Comparison of ENCODE assay signal across 26 cellular contexts in the genomic region with DNA sequence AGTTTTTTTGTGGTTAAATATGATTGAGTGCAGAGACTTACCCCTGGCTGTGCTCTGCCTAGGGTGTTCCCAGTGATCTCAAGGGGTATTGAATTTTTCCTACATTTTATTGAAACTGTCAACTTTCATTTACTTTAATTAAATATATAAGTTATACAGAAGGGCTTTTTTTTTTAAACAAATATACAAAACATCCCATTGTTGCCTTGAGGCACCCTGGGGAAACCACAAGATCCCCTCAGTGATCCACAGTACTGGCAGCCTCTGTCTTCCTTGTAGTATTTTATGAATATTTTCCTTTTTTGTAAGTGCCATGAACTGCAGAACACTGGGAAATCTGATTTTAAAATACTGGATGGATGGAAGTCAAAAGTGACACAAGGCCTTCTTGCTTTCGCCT.
"Had no signal": no experiment of that assay in that cellular context is flagged by ENCODE, and none has a peak within 500 bp of the region (broad histone marks: within the 10 kb centered on the region; RNA-seq: fewer than 3 reads in every experiment).

No MANE protein-coding gene starts in this region.

- H3K4me3 ChIP-seq: left ventricle myocardium inferior, ovary, prostate gland, tibial artery, uterus had no signal

- H3K36me3 ChIP-seq: left ventricle myocardium inferior, ovary, prostate gland, tibial artery, uterus had no signal

- H3K9me3 ChIP-seq: left ventricle myocardium inferior, ovary, prostate gland, tibial artery, uterus had no signal

- H3K4me1 ChIP-seq: prostate gland, tibial artery, uterus had no signal

- H3K27ac ChIP-seq: foreskin keratinocyte, left ventricle myocardium inferior, ovary, prostate gland, tibial artery, uterus had no signal

- H3K27me3 Mint-ChIP-seq: activated naive CD8-positive, alpha-beta T cell treated with anti-CD3 and anti-CD28 coated beads, Interleukin-2, amount 10 ng/mL, durations not matched to agents 7 days and 5 days; dendritic cell treated with granulocyte-macrophage colony-stimulating factor and Interleukin-4, amounts not matched to agents 40 ng/mL and 50 ng/mL, for 4 days; T-helper 17 cell had no signal

- DNase-seq: activated CD4-positive, alpha-beta T cell treated with anti-CD3 and anti-CD28 coated beads for 4 hours; activated CD4-positive, alpha-beta T cell treated with anti-CD3 and anti-CD28 coated beads, Interleukin-2, amount 50 U/mL, for 48 hours; activated CD4-positive, CD25-positive, alpha-beta regulatory T cell; activated CD8-positive, alpha-beta memory T cell treated with anti-CD3 and anti-CD28 coated beads, Interleukin-2, amount 50 U/mL, for 48 hours; activated naive CD4-positive, alpha-beta T cell; activated naive CD8-positive, alpha-beta T cell treated with anti-CD3 and anti-CD28 coated beads, Interleukin-2, amount 10 ng/mL, durations not matched to agents 7 days and 5 days; activated T-cell treated with anti-CD3 and anti-CD28 coated beads, Interleukin-2, amount 50 U/mL, for 4 hours; amygdala; effector CD8-positive, alpha-beta T cell; erythroblast; foreskin keratinocyte; glutamatergic neuron; hippocampal formation; kidney glomerular epithelial cell; left ventricle myocardium inferior; midbrain; natural killer cell; ovary; stimulated activated CD4-positive, alpha-beta T cell treated with anti-CD3 and anti-CD28 coated beads, Interleukin-4, amount 100 ng/mL, for 24 hours; stimulated activated naive CD8-positive, alpha-beta T cell treated with anti-CD3 and anti-CD28 coated beads, Interleukin-15, Interleukin-2, amounts not matched to agents 100 U/mL and 50 U/mL, for 24 hours; T-helper 17 cell; tibial artery; uterus had no signal

- ATAC-seq: activated T-cell treated with anti-CD3 and anti-CD28 coated beads, Interleukin-2, amount 50 U/mL, for 4 hours; foreskin keratinocyte; natural killer cell; stimulated activated naive CD8-positive, alpha-beta T cell treated with anti-CD3 and anti-CD28 coated beads, Interleukin-15, Interleukin-2, amounts not matched to agents 100 U/mL and 50 U/mL, for 24 hours; T-helper 17 cell had no signal

- H3K27me3 ChIP-seq: foreskin keratinocyte, ovary, tibial artery, uterus had no signal

- H3K36me3 Mint-ChIP-seq: activated naive CD8-positive, alpha-beta T cell treated with anti-CD3 and anti-CD28 coated beads, Interleukin-2, amount 10 ng/mL, durations not matched to agents 7 days and 5 days; natural killer cell had no signal

- H3K27ac Mint-ChIP-seq: activated naive CD8-positive, alpha-beta T cell treated with anti-CD3 and anti-CD28 coated beads, Interleukin-2, amount 10 ng/mL, durations not matched to agents 7 days and 5 days; activated T-helper 2 cell treated with anti-CD3 and anti-CD28 coated beads, Interferon-gamma antibody, Interleukin-2, Interleukin-4, amounts not matched to agents 10 μg/mL and 5 μg/mL and 100 μg/mL, durations not matched to agents 14 hours and 24 hours and 36 hours; dendritic cell treated with granulocyte-macrophage colony-stimulating factor and Interleukin-4, amounts not matched to agents 40 ng/mL and 50 ng/mL, for 4 days; natural killer cell; T-helper 17 cell had no signal

- H3K4me3 Mint-ChIP-seq: activated naive CD8-positive, alpha-beta T cell treated with anti-CD3 and anti-CD28 coated beads, Interleukin-2, amount 10 ng/mL, durations not matched to agents 7 days and 5 days; activated T-cell treated with anti-CD3 and anti-CD28 coated beads, Interleukin-2, amount 50 U/mL, for 4 hours; dendritic cell treated with granulocyte-macrophage colony-stimulating factor and Interleukin-4, amounts not matched to agents 40 ng/mL and 50 ng/mL, for 4 days; natural killer cell; T-helper 17 cell had no signal

- H3K9me3 Mint-ChIP-seq: activated naive CD8-positive, alpha-beta T cell treated with anti-CD3 and anti-CD28 coated beads, Interleukin-2, amount 10 ng/mL, durations not matched to agents 7 days and 5 days; activated T-cell treated with anti-CD3 and anti-CD28 coated beads, Interleukin-2, amount 50 U/mL, for 4 hours; activated T-helper 2 cell treated with anti-CD3 and anti-CD28 coated beads, Interferon-gamma antibody, Interleukin-2, Interleukin-4, amounts not matched to agents 10 μg/mL and 5 μg/mL and 100 μg/mL, durations not matched to agents 14 hours and 24 hours and 36 hours; natural killer cell had no signal

- H3K4me1 Mint-ChIP-seq: activated naive CD8-positive, alpha-beta T cell treated with anti-CD3 and anti-CD28 coated beads, Interleukin-2, amount 10 ng/mL, durations not matched to agents 7 days and 5 days; T-helper 17 cell had no signal
